ENCODE assay signal across 1 cellular context in the genomic region with DNA sequence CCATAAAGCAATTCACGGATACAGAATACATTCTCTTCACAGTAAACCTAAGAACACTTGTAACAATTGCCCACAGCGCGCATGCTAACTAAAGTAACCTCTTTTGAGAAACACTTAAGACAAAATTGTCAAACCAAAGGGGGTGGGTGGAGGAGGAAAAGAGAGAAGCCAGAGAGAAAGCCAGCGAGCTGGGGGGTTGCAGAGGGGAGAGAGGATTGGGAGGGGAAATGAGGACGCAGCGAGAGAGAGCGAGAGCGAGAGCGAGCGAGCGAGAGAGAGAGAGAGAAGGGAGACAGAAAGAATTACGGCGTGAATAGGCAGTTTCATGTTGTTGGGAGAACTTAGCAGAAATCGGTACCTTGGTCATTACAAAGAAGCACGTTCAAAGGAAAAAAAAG.
TF ChIP-seq lines count a peak whose summit lies in the region.

No MANE protein-coding gene starts in this region.

TF ChIP-seq in endothelial cell of umbilical vein, 7 proteins besides CTCF, POLR2A, EP300 and RAD21:
- TF ChIP-seq FOS (IDR thresholded peaks at IDR 0.05; ENCODE audit: borderline replicate concordance, insufficient read depth, low read length) (no peak), MYC (IDR thresholded peaks at IDR 0.05; ENCODE audit: low read depth, low read length) (no peak), JUN (IDR thresholded peaks at IDR 0.05; ENCODE audit: borderline replicate concordance, insufficient read depth, insufficient read length, low read depth) (no peak), POLR2AphosphoS5 (IDR thresholded peaks at IDR 0.05; ENCODE audit: insufficient read depth, low read depth, low read length) (no peak), EZH2 (IDR thresholded peaks at IDR 0.05; ENCODE audit: borderline replicate concordance, low read depth, low read length, severe bottlenecking) (no peak), GATA2 (IDR thresholded peaks at IDR 0.05; ENCODE audit: insufficient read depth, insufficient read length, low read depth, low read length) (no peak)
- TF ChIP-seq, protein P1, sequence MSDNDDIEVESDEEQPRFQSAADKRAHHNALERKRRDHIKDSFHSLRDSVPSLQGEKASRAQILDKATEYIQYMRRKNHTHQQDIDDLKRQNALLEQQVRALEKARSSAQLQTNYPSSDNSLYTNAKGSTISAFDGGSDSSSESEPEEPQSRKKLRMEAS (IDR thresholded peaks at IDR 0.05; ENCODE audit: insufficient read depth, insufficient read length) = no peak
